Comparison of ENCODE assay signal across 26 cellular contexts in genomic region chrX:119036369-119037029, GRCh38. TPM values are rescaled to one million over a fixed set of nuclear protein-coding genes. Genes with fewer than 3 reads are reported as not detected.
A peak's percentile ranks its signal among the peaks of the same experiment; 100 is the strongest.
DNase-seq lines count a peak whose midpoint lies in the region; ATAC-seq, FAIRE-seq and TF ChIP-seq lines count a peak whose summit lies in the region.
"Had no signal": no experiment of that assay in that cellular context is flagged by ENCODE, and none has a peak within 500 bp of the region (broad histone marks: within the 10 kb centered on the region; RNA-seq: fewer than 3 reads in every experiment).

No MANE protein-coding gene starts in this region.

- peaks cover 5% of the 10 kb centered on the region for H3K36me3 Mint-ChIP-seq in progenitor cell of endocrine pancreas (ENCODE audit: insufficient read depth)

- CTCF ChIA-PET in A549 (lab: Yijun Ruan, JAX): interaction anchor here (1.1 kb wide), 1 partner anchor 30 kb away, joined by 4 read pairs; no protein-coding TSS in a partner anchor

- no peaks in the 10 kb centered on the region for H3K79me2 ChIP-seq in GM23248 (ENCODE audit: insufficient read depth)

- H3K27ac ChIP-seq in A549: peak overlapping the region; percentile 48 to 64; a peak in 5 of 6 replicates
- H3K27ac ChIP-seq in GM23248: peak overlapping the region; percentile 45
- H3K27ac ChIP-seq: BLaER1 treated with 17β-estradiol and CSF1 and Interleukin-3, amounts not matched to agents 10 nM and 100 nM; SK-N-MC had no signal

- no peaks in the 10 kb centered on the region for H3K9me2 ChIP-seq in GM23248 (ENCODE audit: insufficient read depth)

- H3K36me3 ChIP-seq in GM23248 (ENCODE audit: low read depth) (no peaks in the 10 kb centered on the region), adipocyte (ENCODE audit: control insufficient read depth, insufficient read depth, low read length, severe bottlenecking) (no peaks in the 10 kb centered on the region)

- in situ Hi-C loops in GM23248 (cut with MboI): no loop called here

- FAIRE-seq in A549 (lab: Jason Lieb, UNC): peak; percentile 28
- FAIRE-seq: GM12891, RCC 7860 had no signal

- no peaks in the 10 kb centered on the region for H3K9me3 ChIP-seq in A549
- H3K9me3 ChIP-seq in GM23248 (ENCODE audit: low read depth): no peaks in the 10 kb centered on the region
- peaks cover 18% of the 10 kb centered on the region for H3K9me3 ChIP-seq in adipocyte (ENCODE audit: control insufficient read depth, low read length)

- peaks cover 10% of the 10 kb centered on the region for H3F3A ChIP-seq in GM23248 (ENCODE audit: insufficient read depth)

- peaks cover 30% of the 10 kb centered on the region for H3K9me3 Mint-ChIP-seq in progenitor cell of endocrine pancreas (ENCODE audit: low read depth)

- POLR2A ChIA-PET in A549 (lab: Yijun Ruan, JAX): no interaction called here

- TF ChIP-seq CTCF in A549 (IDR thresholded peaks at IDR 0.05) (no peak), progenitor cell of endocrine pancreas (IDR thresholded peaks at IDR 0.05; ENCODE audit: unreplicated experiment) (no peak)

- H3K4me1 ChIP-seq in A549: peaks cover 23% of the 10 kb centered on the region
- H3K4me1 ChIP-seq in GM23248 (ENCODE audit: insufficient read depth): peaks cover 21% of the 10 kb centered on the region
- H3K4me1 ChIP-seq in adipocyte (ENCODE audit: control insufficient read depth, insufficient read depth, low read length): peaks cover 12% of the 10 kb centered on the region

- no peaks in the 10 kb centered on the region for H3K27me3 Mint-ChIP-seq in progenitor cell of endocrine pancreas
- H3K27me3 Mint-ChIP-seq: CD4-positive, alpha-beta T cell had no signal

- H3K4me3 Mint-ChIP-seq in progenitor cell of endocrine pancreas (ENCODE audit: low read depth): no peak overlapping the region
- H3K4me3 Mint-ChIP-seq: CD4-positive, alpha-beta T cell; H9 had no signal

- TF ChIP-seq POLR2A in A549 (IDR thresholded peaks at IDR 0.05; ENCODE audit: low read length): no peak

- ATAC-seq in A549: peak in 1 of 2 experiments; percentile 71; a peak in 3 of 6 replicates
- ATAC-seq in HG02678 (IDR thresholded peaks at IDR 0.05; ENCODE audit: unreplicated experiment): no peak

- H3K4me3 ChIP-seq in A549: no peak overlapping the region
- H3K4me3 ChIP-seq in GM23248: no peak overlapping the region
- no peak overlapping the region for H3K4me3 ChIP-seq in adipocyte (ENCODE audit: low read length)
- H3K4me3 ChIP-seq: BLaER1 treated with 17β-estradiol and CSF1 and Interleukin-3, amounts not matched to agents 10 nM and 100 nM; SK-N-MC had no signal

- peaks cover 1% of the 10 kb centered on the region for H3K4me1 Mint-ChIP-seq in progenitor cell of endocrine pancreas (ENCODE audit: low read depth)

- no peak for TF ChIP-seq RAD21 in A549 (conservative IDR thresholded peaks at IDR 0.05 in 1 of 2, IDR thresholded peaks at IDR 0.05 in 1 of 2)

- no peak for TF ChIP-seq EP300 in A549 (IDR thresholded peaks at IDR 0.05)

- peak overlapping the region; percentile 64 for H3K27ac Mint-ChIP-seq in progenitor cell of endocrine pancreas
- H3K27ac Mint-ChIP-seq: CD4-positive, alpha-beta T cell; H9 had no signal

- DNase-seq in A549 (ENCODE audit: low read depth in 1 of 2, low spot score in 1 of 2) (no peak), GM23248 (peak; percentile 34), adipocyte (ENCODE audit: low read depth) (peak; percentile 6), progenitor cell of endocrine pancreas (ENCODE audit: low spot score, unreplicated experiment) (no peak), NCI-H1436 (lab: John Stamatoyannopoulos, UW) (no peak)
- no peak for DNase-seq in activated naive CD4-positive, alpha-beta T cell (lab: John Stamatoyannopoulos, UW)
- DNase-seq: 8988T; CD4-positive, alpha-beta T cell; DMS79; GF-D8; H9; KG1; MM.1S; NCI-H1417; NCI-H1694 treated with DMSO at 0.1 percent for 48 hours; NCI-H2081; NCI-H2227 treated with DMSO at 0.1 percent for 48 hours; SIG-M5 had no signal

- H3K4me2 ChIP-seq in A549 (peak overlapping the region; percentile 38), GM23248 (ENCODE audit: unreplicated experiment) (no peak overlapping the region)
- H3K4me2 ChIP-seq: BLaER1 treated with 17β-estradiol and CSF1 and Interleukin-3, amounts not matched to agents 10 nM and 100 nM had no signal

- no peak overlapping the region for H3K9ac ChIP-seq in GM23248
- no peak overlapping the region for H3K9ac ChIP-seq in adipocyte (ENCODE audit: low read length)
- H3K9ac ChIP-seq: BLaER1 treated with 17β-estradiol and CSF1 and Interleukin-3, amounts not matched to agents 10 nM and 100 nM had no signal

- H2AFZ ChIP-seq in GM23248: peak overlapping the region; percentile 77

- H4K20me1 ChIP-seq in GM23248 (ENCODE audit: insufficient read depth): no peaks in the 10 kb centered on the region
- H4K20me1 ChIP-seq: BLaER1 treated with 17β-estradiol and CSF1 and Interleukin-3, amounts not matched to agents 10 nM and 100 nM had no signal

- 61% methylated on average over 2 of the region's 2 CpGs for WGBS in A549 (ENCODE audit: missing lambda C conversion rate)
- 41 to 100% methylated on average over 1 to 2 of the region's 2 CpGs for WGBS in GM23248 (ENCODE audit: low coverage in 1 of 2, low lambda C conversion rate in 2 of 2, missing lambda C conversion rate in 2 of 2), 2 experiments

- H3K27me3 ChIP-seq in GM23248 (replicated peaks; ENCODE audit: insufficient read depth) (no peaks in the 10 kb centered on the region), adipocyte (replicated peaks; ENCODE audit: control insufficient read depth, insufficient read depth, low read length) (no peaks in the 10 kb centered on the region)
- H3K27me3 ChIP-seq: BLaER1 treated with 17β-estradiol and CSF1 and Interleukin-3, amounts not matched to agents 10 nM and 100 nM had no signal

TF ChIP-seq in A549, 52 proteins besides CTCF, POLR2A, EP300 and RAD21:
- TF ChIP-seq CBX8 (IDR thresholded peaks at IDR 0.05) (no peak), MAFK (IDR thresholded peaks at IDR 0.05; ENCODE audit: partially characterized antibody) (no peak), E2F6 (IDR thresholded peaks at IDR 0.05; ENCODE audit: borderline replicate concordance, low read depth) (no peak), CHD2 (IDR thresholded peaks at IDR 0.05; ENCODE audit: low read length, partially characterized antibody) (no peak), JUN (IDR thresholded peaks at IDR 0.05) (no peak), EHMT2 (IDR thresholded peaks at IDR 0.05; ENCODE audit: low read depth) (no peak), JUNB (IDR thresholded peaks at IDR 0.05) (no peak), CHD4 (IDR thresholded peaks at IDR 0.05; ENCODE audit: borderline replicate concordance) (no peak), GATA3 (IDR thresholded peaks at IDR 0.05; ENCODE audit: borderline replicate concordance) (no peak), ESRRA (IDR thresholded peaks at IDR 0.05; ENCODE audit: borderline replicate concordance, low read length) (no peak)
- TF ChIP-seq, protein P1, sequence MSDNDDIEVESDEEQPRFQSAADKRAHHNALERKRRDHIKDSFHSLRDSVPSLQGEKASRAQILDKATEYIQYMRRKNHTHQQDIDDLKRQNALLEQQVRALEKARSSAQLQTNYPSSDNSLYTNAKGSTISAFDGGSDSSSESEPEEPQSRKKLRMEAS (IDR thresholded peaks at IDR 0.05): no peak

RNA-seq across cellular contexts. Expression of gene CT47C1, which starts 36.3 kb away (rescaled TPM):
- polyA plus RNA-seq in A549 (2011; rRNA removed): not detected in 2 replicates
- not detected in 2 replicates for polyA plus RNA-seq in A549 (2012; cell fraction: cytosol; rRNA removed)
- polyA plus RNA-seq in A549 (2012; cell fraction: nucleus; rRNA removed): not detected in 2 replicates
- polyA plus RNA-seq in A549 (2017; fragmentation: RNase III; extraction: RNeasy Plus Mini Kit Qiagen cat#74134 plus additional on column Dnase treatment): not detected in 3 replicates
- polyA minus RNA-seq in A549 (2011; rRNA and poly(A)+ RNA removed): not detected in 2 replicates
- total RNA-seq in GM23248 (2014; rRNA removed; shearing (Covaris generic)): not detected in 2 replicates
- not detected in 2 replicates for polyA plus RNA-seq in GM23248 (2016; fragmentation: Nextera tagmentation; extraction: Ambion mirVana)
- total RNA-seq in progenitor cell of endocrine pancreas: not detected in 2 replicates
- total RNA-seq: CD4-positive, alpha-beta T cell; H9; NCI-H460; OCI-LY7 had no signal
- polyA plus RNA-seq: AG04450 had no signal

Comparison
In these comparisons a context has a peak if more than half of its experiments do, and no peak if none do; other contexts are left out.
1. DNase-seq: peak in GM23248 (single experiment) and adipocyte (single experiment); none in A549 (0 of 2), progenitor cell of endocrine pancreas (single experiment), activated naive CD4-positive, alpha-beta T cell (0 of 4) and NCI-H1436 (single experiment).